16 cellular contexts compared by ENCODE assay signal in genomic region chr17:82049106-82049505, GRCh38.
"Had no signal": no experiment of that assay in that cellular context is flagged by ENCODE, and none has a peak within 500 bp of the region (broad histone marks: within the 10 kb centered on the region; RNA-seq: fewer than 3 reads in every experiment).

No MANE protein-coding gene starts in this region.

- H3K27me3 Mint-ChIP-seq: natural killer cell treated with Interleukin-12 subunit alpha and Interleukin-12 subunit beta and Interleukin-15 and Interleukin-18, amount 100 ng/mL, for 72 hours; stimulated activated naive CD8-positive, alpha-beta T cell treated with anti-CD3 and anti-CD28 coated beads, Interleukin-15, amount 100 ng/mL, for 72 hours had no signal

- FAIRE-seq: keratinocyte, TTC549 had no signal

- H3K27ac Mint-ChIP-seq: natural killer cell treated with Interleukin-12 subunit alpha and Interleukin-12 subunit beta and Interleukin-15 and Interleukin-18, amount 100 ng/mL, for 72 hours; stimulated activated naive CD8-positive, alpha-beta T cell treated with anti-CD3 and anti-CD28 coated beads, Interleukin-15, amount 100 ng/mL, for 72 hours; WTC11 had no signal

- DNase-seq: activated CD4-positive, alpha-beta T cell treated with anti-CD3 and anti-CD28 coated beads for 48 hours; activated naive CD4-positive, alpha-beta T cell treated with anti-CD3 and anti-CD28 coated beads, Interleukin-2, amount 50 U/mL, for 16 hours; activated T-cell treated with anti-CD3 and anti-CD28 coated beads for 4 hours; effector CD4-positive, alpha-beta T cell; mesendoderm; sigmoid colon; stimulated activated CD4-positive, alpha-beta T cell treated with anti-CD3 and anti-CD28 coated beads, Interleukin-1b, Interleukin-23, amount 100 ng/mL, for 48 hours; stimulated activated naive CD8-positive, alpha-beta T cell treated with anti-CD3 and anti-CD28 coated beads, Interleukin-15, amount 100 ng/mL, for 72 hours; upper lobe of right lung had no signal

- H3K36me3 Mint-ChIP-seq: natural killer cell treated with Interleukin-12 subunit alpha and Interleukin-12 subunit beta and Interleukin-15 and Interleukin-18, amount 100 ng/mL, for 72 hours had no signal

- H3K4me3 Mint-ChIP-seq: natural killer cell treated with Interleukin-12 subunit alpha and Interleukin-12 subunit beta and Interleukin-15 and Interleukin-18, amount 100 ng/mL, for 72 hours had no signal

- H3K9me3 Mint-ChIP-seq: natural killer cell treated with Interleukin-12 subunit alpha and Interleukin-12 subunit beta and Interleukin-15 and Interleukin-18, amount 100 ng/mL, for 72 hours; stimulated activated naive CD8-positive, alpha-beta T cell treated with anti-CD3 and anti-CD28 coated beads, Interleukin-15, amount 100 ng/mL, for 72 hours; WTC11 had no signal

- H3K36me3 ChIP-seq: ovary had no signal

- ATAC-seq: natural killer cell treated with Interleukin-12 subunit alpha and Interleukin-12 subunit beta and Interleukin-15 and Interleukin-18, amount 100 ng/mL, for 72 hours; stimulated activated naive CD8-positive, alpha-beta T cell treated with anti-CD3 and anti-CD28 coated beads, Interleukin-15, amount 100 ng/mL, for 72 hours; upper lobe of right lung; WTC11 had no signal

- H3K4me3 ChIP-seq: coronary artery, esophagus muscularis mucosa, ovary, sigmoid colon, upper lobe of right lung had no signal

- H3K27me3 ChIP-seq: esophagus muscularis mucosa, ovary, sigmoid colon, upper lobe of right lung had no signal

- H3K27ac ChIP-seq: coronary artery, esophagus muscularis mucosa, ovary, sigmoid colon, upper lobe of right lung had no signal

- H3K9me3 ChIP-seq: esophagus muscularis mucosa, ovary, sigmoid colon, upper lobe of right lung had no signal
